ENCODE assay signal across 1 cellular context in genomic region chr22:17779286-17780115, GRCh38.
TF ChIP-seq lines count a peak whose summit lies in the region.

No MANE protein-coding gene starts in this region.

TF ChIP-seq in HepG2, 621 proteins besides CTCF, POLR2A, EP300 and RAD21:
- no peak for TF ChIP-seq FOXP1 (IDR thresholded peaks at IDR 0.05)
- no peak for TF ChIP-seq FOXP1 (CRISPR knock-in tag; IDR thresholded peaks at IDR 0.05)
- TF ChIP-seq ZBTB33 (CRISPR knock-in tag; IDR thresholded peaks at IDR 0.05), result peak; percentile 40; the same call in 1 of the 2 replicates
- TF ChIP-seq ZNF770 (CRISPR knock-in tag; IDR thresholded peaks at IDR 0.05), result peak; percentile 46; the same call in 1 of the 2 replicates
- TF ChIP-seq IRF1 (CRISPR knock-in tag; IDR thresholded peaks at IDR 0.05; ENCODE audit: low read depth), result no peak
- TF ChIP-seq ZC3H13 (CRISPR knock-in tag; IDR thresholded peaks at IDR 0.05), result peak; percentile 63; the same call in 1 of the 2 replicates
- 0 out of 2 replicates have a peak, but pooled peaks have one; percentile 38 for TF ChIP-seq ZBTB4 (CRISPR knock-in tag; IDR thresholded peaks at IDR 0.05; ENCODE audit: borderline replicate concordance)
- 0 out of 2 replicates have a peak, but pooled peaks have one; percentile 15 for TF ChIP-seq ZBTB38 (CRISPR knock-in tag; IDR thresholded peaks at IDR 0.05)
- TF ChIP-seq ZFAT (CRISPR knock-in tag; conservative IDR thresholded peaks at IDR 0.05), result no peak
